In the genomic region with DNA sequence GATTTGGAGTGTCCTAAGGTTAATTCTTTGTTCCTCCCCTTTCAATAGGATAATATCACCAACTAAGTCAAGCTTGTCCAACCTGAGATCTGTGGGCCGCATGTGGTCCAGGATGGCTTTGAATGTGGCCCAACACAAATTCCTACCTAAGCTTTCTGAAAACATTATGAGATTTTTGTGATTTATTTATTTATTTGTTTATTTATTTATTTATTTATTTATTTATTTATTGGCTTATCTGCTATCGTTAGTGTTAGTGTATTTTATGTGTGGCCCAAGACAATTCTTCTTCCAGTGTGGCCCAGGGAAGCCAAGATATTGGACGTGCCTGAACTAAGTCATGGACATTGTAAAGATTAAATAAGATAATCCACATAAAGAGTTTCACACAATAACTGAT, we compare ENCODE assay signal across 11 cellular contexts.
"Had no signal": no experiment of that assay in that cellular context is flagged by ENCODE, and none has a peak within 500 bp of the region (broad histone marks: within the 10 kb centered on the region; RNA-seq: fewer than 3 reads in every experiment).

No MANE protein-coding gene starts in this region.

- ATAC-seq: GM23338, HCT116 had no signal

- H3K4me2 ChIP-seq: GM23338 had no signal

- FAIRE-seq: H1, H54 had no signal

- H3K27ac ChIP-seq: GM23248 had no signal

- DNase-seq: GM23248, GOT3, H7, H9, HCEC 1CT, HFFc6 had no signal

- H3K4me3 ChIP-seq: GM23248, GM23338, HAP-1 had no signal

- H3K36me3 ChIP-seq: HAP-1 had no signal

- H3K9me3 ChIP-seq: HAP-1 had no signal
